In genomic region chr10:129417164-129417563, GRCh38 we compare ENCODE assay signal across 1 cellular context.
TF ChIP-seq lines count a peak whose summit lies in the region.

No MANE protein-coding gene starts in this region.

TF ChIP-seq in GM23338, 12 proteins besides CTCF, POLR2A, EP300 and RAD21 (continued from another document):
- TF ChIP-seq REST (IDR thresholded peaks at IDR 0.05; ENCODE audit: unreplicated experiment): no peak
- no peak for TF ChIP-seq ZNF331 (CRISPR knock-in tag; IDR thresholded peaks at IDR 0.05; ENCODE audit: low read depth)
- no peak for TF ChIP-seq NANOG (IDR thresholded peaks at IDR 0.05; ENCODE audit: borderline replicate concordance)
- TF ChIP-seq CREB1 (CRISPR knock-in tag; IDR thresholded peaks at IDR 0.05; ENCODE audit: low read depth): no peak
- TF ChIP-seq ZNF114 (CRISPR knock-in tag; IDR thresholded peaks at IDR 0.05): no peak
- TF ChIP-seq EZH2phosphoT487 (IDR thresholded peaks at IDR 0.05; ENCODE audit: unreplicated experiment): no peak
- TF ChIP-seq EZH2 (IDR thresholded peaks at IDR 0.05; ENCODE audit: low read depth, unreplicated experiment): no peak
TF ChIP-seq in GM23338: peak in this region for 0.
